ENCODE assay signal across 9 cellular contexts in the genomic region with DNA sequence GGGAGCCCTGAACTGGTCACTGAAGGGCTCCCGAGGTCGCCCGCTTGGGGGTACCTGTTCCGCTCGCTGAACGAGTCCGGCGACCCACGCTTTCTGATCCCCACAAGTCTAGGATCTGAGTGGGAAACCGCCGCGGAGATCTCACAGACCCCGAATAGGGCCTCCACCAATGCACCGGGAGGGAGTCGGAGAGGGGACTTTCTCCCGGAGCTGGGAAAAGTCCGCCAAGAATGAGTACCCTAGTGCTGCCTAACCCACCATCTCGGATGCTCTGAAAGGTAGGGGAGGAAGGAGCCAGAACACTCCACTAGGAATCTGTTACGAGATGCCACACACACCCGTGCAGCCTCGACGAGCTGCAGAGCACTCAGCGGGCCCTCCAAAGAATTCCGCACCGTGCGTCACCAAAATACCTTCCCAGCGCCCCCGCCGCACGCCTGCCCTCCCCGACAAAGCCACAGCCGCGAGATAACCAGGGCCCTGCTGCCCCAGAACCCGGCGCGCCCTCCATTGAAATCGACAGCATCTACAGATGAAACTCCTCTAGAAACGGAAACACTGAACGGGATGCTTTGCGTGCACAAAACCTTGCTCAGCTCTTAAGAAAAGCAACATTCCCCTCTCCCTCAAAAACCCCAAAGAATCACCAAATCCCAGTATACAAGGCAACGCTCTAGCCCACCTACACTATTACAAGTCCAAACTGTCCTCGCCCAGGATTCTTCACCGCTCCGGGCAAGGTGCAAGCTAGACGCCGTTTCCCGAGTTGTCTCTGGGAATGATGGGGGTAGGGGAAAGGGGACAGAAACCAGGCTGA. TPM values are rescaled to one million over a fixed set of nuclear protein-coding genes. Genes with fewer than 3 reads are reported as not detected.
A peak's percentile ranks its signal among the peaks of the same experiment; 100 is the strongest.
DNase-seq lines count a peak whose midpoint lies in the region; ATAC-seq and TF ChIP-seq lines count a peak whose summit lies in the region.
"Had no signal": no experiment of that assay in that cellular context is flagged by ENCODE, and none has a peak within 500 bp of the region (broad histone marks: within the 10 kb centered on the region; RNA-seq: fewer than 3 reads in every experiment).

No MANE protein-coding gene starts in this region.

- H3K27ac ChIP-seq in WERI-Rb-1 = no peak overlapping the region
- H3K27ac ChIP-seq in fibroblast of lung (ENCODE audit: insufficient read depth, low read length) = peak overlapping the region; percentile 99
- H3K27ac ChIP-seq: VCaP had no signal

- peak overlapping the region; percentile 19 for H3K4me3 ChIP-seq in WERI-Rb-1 (ENCODE audit: low read depth, low read length)
- peak overlapping the region; percentile 69 to 100 (median 90) for H3K4me3 ChIP-seq in fibroblast of lung (replicated peaks in 1 of 4; ENCODE audit: control extremely low read depth in 1 of 4, insufficient read depth in 1 of 4, low read depth in 3 of 4, low read length in 4 of 4)
- H3K4me3 ChIP-seq in neuron (ENCODE audit: low read length) = no peak overlapping the region

- H3K4me1 ChIP-seq in fibroblast of lung (ENCODE audit: control insufficient read depth, extremely low read depth, insufficient read depth, low read length) (peaks cover 12% of the 10 kb centered on the region), neuron (ENCODE audit: insufficient read depth, low read length) (peaks cover 6% of the 10 kb centered on the region)

- ATAC-seq in GM21360 (IDR thresholded peaks at IDR 0.05; ENCODE audit: unreplicated experiment) = no peak
- no peak for ATAC-seq in GM18907 (IDR thresholded peaks at IDR 0.05; ENCODE audit: unreplicated experiment)

- H2AFZ ChIP-seq in fibroblast of lung (ENCODE audit: low read length) (no peak overlapping the region), neuron (ENCODE audit: low read depth, low read length) (peak overlapping the region; percentile 78)

- peak overlapping the region; percentile 60 for H3K4me2 ChIP-seq in fibroblast of lung (ENCODE audit: extremely low read depth, insufficient read depth, low read length)

- H4K20me1 ChIP-seq in fibroblast of lung (ENCODE audit: control insufficient read depth, extremely low read depth, insufficient read depth, low read length) = no peaks in the 10 kb centered on the region

- TF ChIP-seq CTCF in WERI-Rb-1 (IDR thresholded peaks at IDR 0.05; ENCODE audit: low read depth, low read length) = no peak
- no peak for TF ChIP-seq CTCF in fibroblast of lung (conservative IDR thresholded peaks at IDR 0.05 in 1 of 2, IDR thresholded peaks at IDR 0.05 in 1 of 2; ENCODE audit: low read depth in 1 of 2, low read length in 2 of 2)

- peaks cover 54% of the 10 kb centered on the region for H3K79me2 ChIP-seq in fibroblast of lung (ENCODE audit: control insufficient read depth, insufficient read depth, low read length)

- H3K9ac ChIP-seq in fibroblast of lung (ENCODE audit: insufficient read depth, low read length) = peak overlapping the region; percentile 90

- no peaks in the 10 kb centered on the region for H3K36me3 ChIP-seq in WERI-Rb-1
- peaks cover 9% of the 10 kb centered on the region for H3K36me3 ChIP-seq in fibroblast of lung (ENCODE audit: control insufficient read depth, insufficient read depth, low read length)
- no peaks in the 10 kb centered on the region for H3K36me3 ChIP-seq in neuron (ENCODE audit: insufficient read depth, low read length)

- H3K9me3 ChIP-seq in WERI-Rb-1 (ENCODE audit: severe bottlenecking) (no peaks in the 10 kb centered on the region), fibroblast of lung (ENCODE audit: control insufficient read depth, insufficient read depth, low read depth, low read length) (no peaks in the 10 kb centered on the region), neuron (ENCODE audit: low read length) (no peaks in the 10 kb centered on the region)

- DNase-seq in NCI-H524 (lab: John Stamatoyannopoulos, UW) (peak; percentile 44 to 47), NCI-H524 treated with DMSO at 0.1 percent for 48 hours (lab: John Stamatoyannopoulos, UW) (no peak), WERI-Rb-1 (no peak), fibroblast of lung (ENCODE audit: low read depth in 2 of 2) (peak; percentile 78 to 91), NCI-H187 (lab: John Stamatoyannopoulos, UW) (no peak)

- peaks cover 99% of the 10 kb centered on the region for H3K27me3 ChIP-seq in WERI-Rb-1 (ENCODE audit: insufficient read depth, low read depth, severe bottlenecking)
- no peaks in the 10 kb centered on the region for H3K27me3 ChIP-seq in fibroblast of lung (ENCODE audit: control insufficient read depth, insufficient read depth, low read length)
- H3K27me3 ChIP-seq in neuron (ENCODE audit: insufficient read depth, low read length) = peaks cover 90% of the 10 kb centered on the region

RNA-seq across cellular contexts. Expression of a gene that starts 0.7 kb away (rescaled TPM):
- 580 and 1,023 TPM in 2 replicates for total RNA-seq in fibroblast of lung
- 874 and 1,075 TPM in 2 replicates for polyA plus RNA-seq in fibroblast of lung
- 495 and 738 TPM in 2 replicates for polyA plus RNA-seq in fibroblast of lung (2012)
- polyA minus RNA-seq in fibroblast of lung (ENCODE audit: low replicate concordance) = 1,056 and 1,253 TPM in 2 replicates

RNA-seq across cellular contexts. Expression of a gene that starts 38.4 kb away (rescaled TPM):
- 91.9 and 115 TPM in 2 replicates for total RNA-seq in fibroblast of lung
- polyA plus RNA-seq in fibroblast of lung = 155 and 159 TPM in 2 replicates
- polyA plus RNA-seq in fibroblast of lung (2012) = 557 and 570 TPM in 2 replicates
- polyA minus RNA-seq in fibroblast of lung (ENCODE audit: low replicate concordance) = 25.5 and 47.5 TPM in 2 replicates

Comparison
In these comparisons a context has a peak if more than half of its experiments do, and no peak if none do; other contexts are left out.
1. DNase-seq: peak in NCI-H524 (2 of 2) and fibroblast of lung (2 of 2); none in NCI-H524 treated with DMSO at 0.1 percent for 48 hours (single experiment), WERI-Rb-1 (single experiment) and NCI-H187 (0 of 2).